23 cellular contexts compared by ENCODE assay signal in genomic region chr1:184889183-184889582, GRCh38.
DNase-seq lines count a peak whose midpoint lies in the region; ATAC-seq and TF ChIP-seq lines count a peak whose summit lies in the region.
"Had no signal": no experiment of that assay in that cellular context is flagged by ENCODE, and none has a peak within 500 bp of the region (broad histone marks: within the 10 kb centered on the region; RNA-seq: fewer than 3 reads in every experiment).

No MANE protein-coding gene starts in this region.

- no peak for TF ChIP-seq CTCF in HFFc6 (IDR thresholded peaks at IDR 0.05)

- peaks cover 61% of the 10 kb centered on the region for H3K4me1 Mint-ChIP-seq in activated naive CD8-positive, alpha-beta T cell treated with anti-CD3 and anti-CD28 coated beads, Interleukin-2, amount 50 U/mL, for 24 hours
- peaks cover 25% of the 10 kb centered on the region for H3K4me1 Mint-ChIP-seq in activated naive CD8-positive, alpha-beta T cell treated with anti-CD3 and anti-CD28 coated beads for 36 hours
- peaks cover 82% of the 10 kb centered on the region for H3K4me1 Mint-ChIP-seq in HFFc6 (ENCODE audit: low read depth)
- peaks cover 67% of the 10 kb centered on the region for H3K4me1 Mint-ChIP-seq in central memory CD8-positive, alpha-beta T cell
- peaks cover 69% of the 10 kb centered on the region for H3K4me1 Mint-ChIP-seq in stimulated activated effector memory CD8-positive, alpha-beta T cell treated with anti-CD3 and anti-CD28 coated beads, Interleukin-12 subunit alpha, Interleukin-12 subunit beta, amount 100 ng/mL, for 72 hours
- H3K4me1 Mint-ChIP-seq in naive thymus-derived CD8-positive, alpha-beta T cell, result peaks cover 0 to 26% (median 4%) of the 10 kb centered on the region in 4 donors

- peaks cover 11% of the 10 kb centered on the region for H3K36me3 Mint-ChIP-seq in activated naive CD8-positive, alpha-beta T cell treated with anti-CD3 and anti-CD28 coated beads, Interleukin-2, amount 50 U/mL, for 24 hours (ENCODE audit: low read depth)
- H3K36me3 Mint-ChIP-seq in activated naive CD8-positive, alpha-beta T cell treated with anti-CD3 and anti-CD28 coated beads for 36 hours, result no peaks in the 10 kb centered on the region
- no peaks in the 10 kb centered on the region for H3K36me3 Mint-ChIP-seq in HFFc6 (ENCODE audit: low read depth)
- H3K36me3 Mint-ChIP-seq in central memory CD8-positive, alpha-beta T cell (ENCODE audit: insufficient read depth), result peaks cover 29% of the 10 kb centered on the region
- peaks cover 55% of the 10 kb centered on the region for H3K36me3 Mint-ChIP-seq in stimulated activated effector memory CD8-positive, alpha-beta T cell treated with anti-CD3 and anti-CD28 coated beads, Interleukin-12 subunit alpha, Interleukin-12 subunit beta, amount 100 ng/mL, for 72 hours
- no peaks in the 10 kb centered on the region for H3K36me3 Mint-ChIP-seq in naive thymus-derived CD8-positive, alpha-beta T cell

- H3K4me3 Mint-ChIP-seq in activated naive CD8-positive, alpha-beta T cell treated with anti-CD3 and anti-CD28 coated beads, Interleukin-2, amount 50 U/mL, for 24 hours, result no peak overlapping the region
- no peak overlapping the region for H3K4me3 Mint-ChIP-seq in activated naive CD8-positive, alpha-beta T cell treated with anti-CD3 and anti-CD28 coated beads for 36 hours
- no peak overlapping the region for H3K4me3 Mint-ChIP-seq in HFFc6
- no peak overlapping the region for H3K4me3 Mint-ChIP-seq in central memory CD8-positive, alpha-beta T cell
- H3K4me3 Mint-ChIP-seq in stimulated activated effector memory CD8-positive, alpha-beta T cell treated with anti-CD3 and anti-CD28 coated beads, Interleukin-12 subunit alpha, Interleukin-12 subunit beta, amount 100 ng/mL, for 72 hours, result no peak overlapping the region
- H3K4me3 Mint-ChIP-seq in naive thymus-derived CD8-positive, alpha-beta T cell, result no peak overlapping the region
- H3K4me3 Mint-ChIP-seq: activated CD8-positive, alpha-beta T cell treated with anti-CD3 and anti-CD28 coated beads for 36 hours; H9; IgD-negative memory B cell had no signal

- H3K9me3 Mint-ChIP-seq in activated naive CD8-positive, alpha-beta T cell treated with anti-CD3 and anti-CD28 coated beads, Interleukin-2, amount 50 U/mL, for 24 hours, result no peaks in the 10 kb centered on the region
- no peaks in the 10 kb centered on the region for H3K9me3 Mint-ChIP-seq in activated naive CD8-positive, alpha-beta T cell treated with anti-CD3 and anti-CD28 coated beads for 36 hours
- no peaks in the 10 kb centered on the region for H3K9me3 Mint-ChIP-seq in HFFc6
- no peaks in the 10 kb centered on the region for H3K9me3 Mint-ChIP-seq in central memory CD8-positive, alpha-beta T cell
- no peaks in the 10 kb centered on the region for H3K9me3 Mint-ChIP-seq in stimulated activated effector memory CD8-positive, alpha-beta T cell treated with anti-CD3 and anti-CD28 coated beads, Interleukin-12 subunit alpha, Interleukin-12 subunit beta, amount 100 ng/mL, for 72 hours
- H3K9me3 Mint-ChIP-seq in naive thymus-derived CD8-positive, alpha-beta T cell, result no peaks in the 10 kb centered on the region
- H3K9me3 Mint-ChIP-seq: activated CD8-positive, alpha-beta T cell treated with anti-CD3 and anti-CD28 coated beads for 36 hours; H9; IgD-negative memory B cell had no signal

- H3K27ac Mint-ChIP-seq in activated naive CD8-positive, alpha-beta T cell treated with anti-CD3 and anti-CD28 coated beads, Interleukin-2, amount 50 U/mL, for 24 hours, result peak overlapping the region; percentile 98
- H3K27ac Mint-ChIP-seq in activated naive CD8-positive, alpha-beta T cell treated with anti-CD3 and anti-CD28 coated beads for 36 hours, result no peak overlapping the region
- peak overlapping the region; percentile 79; the same call in 1 of the 2 replicates for H3K27ac Mint-ChIP-seq in HFFc6
- peak overlapping the region; percentile 99 for H3K27ac Mint-ChIP-seq in central memory CD8-positive, alpha-beta T cell (ENCODE audit: low read depth)
- peak overlapping the region; percentile 99 for H3K27ac Mint-ChIP-seq in stimulated activated effector memory CD8-positive, alpha-beta T cell treated with anti-CD3 and anti-CD28 coated beads, Interleukin-12 subunit alpha, Interleukin-12 subunit beta, amount 100 ng/mL, for 72 hours
- H3K27ac Mint-ChIP-seq in naive thymus-derived CD8-positive, alpha-beta T cell, result no peak overlapping the region
- H3K27ac Mint-ChIP-seq: H9, IgD-negative memory B cell had no signal

- no peak for ATAC-seq in activated naive CD8-positive, alpha-beta T cell treated with anti-CD3 and anti-CD28 coated beads, Interleukin-2, amount 50 U/mL, for 24 hours
- no peak for ATAC-seq in central memory CD8-positive, alpha-beta T cell (replicated peaks; ENCODE audit: extremely low read depth, poor library complexity, severe bottlenecking)
- ATAC-seq in stimulated activated effector memory CD8-positive, alpha-beta T cell treated with anti-CD3 and anti-CD28 coated beads, Interleukin-12 subunit alpha, Interleukin-12 subunit beta, amount 100 ng/mL, for 72 hours, result no peak
- no peak for ATAC-seq in naive thymus-derived CD8-positive, alpha-beta T cell
- ATAC-seq: activated CD4-positive, CD25-positive, alpha-beta regulatory T cell treated with anti-CD3 and anti-CD28 coated beads, Interleukin-2, amount 50 U/mL, for 24 hours had no signal

- DNase-seq in activated naive CD8-positive, alpha-beta T cell treated with anti-CD3 and anti-CD28 coated beads, Interleukin-2, amount 50 U/mL, for 24 hours, result no peak
- no peak for DNase-seq in activated naive CD8-positive, alpha-beta T cell treated with anti-CD3 and anti-CD28 coated beads for 36 hours
- DNase-seq in HFFc6 (no peak), NOMO-1 treated with DMSO at 0.1 percent for 48 hours (lab: John Stamatoyannopoulos, UW; ENCODE audit: unreplicated experiment) (no peak), DMS153 treated with DMSO at 0.1 percent for 48 hours (lab: John Stamatoyannopoulos, UW; ENCODE audit: unreplicated experiment) (no peak)
- no peak for DNase-seq in central memory CD8-positive, alpha-beta T cell (ENCODE audit: low spot score in 2 of 2)
- no peak for DNase-seq in stimulated activated effector memory CD8-positive, alpha-beta T cell treated with anti-CD3 and anti-CD28 coated beads, Interleukin-12 subunit alpha, Interleukin-12 subunit beta, amount 100 ng/mL, for 72 hours (ENCODE audit: low spot score in 2 of 2)
- DNase-seq in naive thymus-derived CD8-positive, alpha-beta T cell, result no peak
- DNase-seq: activated naive CD4-positive, alpha-beta T cell; activated T-cell treated with anti-CD3 and anti-CD28 coated beads for 4 hours; effector CD4-positive, alpha-beta T cell; erythroblast; H9; mesendoderm; NCI-H1436 treated with DMSO at 0.1 percent for 48 hours; NCI-H69; retina; stimulated activated CD4-positive, alpha-beta T cell treated with anti-CD3 and anti-CD28 coated beads, Interleukin-12 subunit alpha, Interleukin-12 subunit beta, amount 100 ng/mL, for 4 hours; substantia nigra; SW 1271 had no signal

- peaks cover 10% of the 10 kb centered on the region for H3K27me3 Mint-ChIP-seq in activated naive CD8-positive, alpha-beta T cell treated with anti-CD3 and anti-CD28 coated beads, Interleukin-2, amount 50 U/mL, for 24 hours
- H3K27me3 Mint-ChIP-seq in activated naive CD8-positive, alpha-beta T cell treated with anti-CD3 and anti-CD28 coated beads for 36 hours, result peaks cover 17% of the 10 kb centered on the region
- H3K27me3 Mint-ChIP-seq in HFFc6 (ENCODE audit: insufficient read depth), result no peaks in the 10 kb centered on the region; the same call in 1 of the 2 replicates
- H3K27me3 Mint-ChIP-seq in central memory CD8-positive, alpha-beta T cell, result no peaks in the 10 kb centered on the region
- peaks cover 0 to 13% (median 0%) of the 10 kb centered on the region in 5 donors for H3K27me3 Mint-ChIP-seq in naive thymus-derived CD8-positive, alpha-beta T cell
- H3K27me3 Mint-ChIP-seq: activated CD8-positive, alpha-beta T cell treated with anti-CD3 and anti-CD28 coated beads for 36 hours; IgD-negative memory B cell had no signal

- POLR2A ChIA-PET in naive thymus-derived CD8-positive, alpha-beta T cell (lab: Charles Lee), result no interaction called here

Comparison
In these comparisons a context has a peak if more than half of its experiments do, and no peak if none do; other contexts are left out.
1. H3K27ac Mint-ChIP-seq: peak in activated naive CD8-positive, alpha-beta T cell treated with anti-CD3 and anti-CD28 coated beads, Interleukin-2, amount 50 U/mL, for 24 hours (single experiment), HFFc6 (single experiment), central memory CD8-positive, alpha-beta T cell (single experiment) and stimulated activated effector memory CD8-positive, alpha-beta T cell treated with anti-CD3 and anti-CD28 coated beads, Interleukin-12 subunit alpha, Interleukin-12 subunit beta, amount 100 ng/mL, for 72 hours (single experiment); none in activated naive CD8-positive, alpha-beta T cell treated with anti-CD3 and anti-CD28 coated beads for 36 hours (single experiment) and naive thymus-derived CD8-positive, alpha-beta T cell (0 of 10).